12 cellular contexts compared by ENCODE assay signal in genomic region chr11:47607380-47607779, GRCh38. TPM values are rescaled to one million over a fixed set of nuclear protein-coding genes. Genes with fewer than 3 reads are reported as not detected.
DNase-seq lines count a peak whose midpoint lies in the region; ATAC-seq, FAIRE-seq and TF ChIP-seq lines count a peak whose summit lies in the region.
"Had no signal": no experiment of that assay in that cellular context is flagged by ENCODE, and none has a peak within 500 bp of the region (broad histone marks: within the 10 kb centered on the region; RNA-seq: fewer than 3 reads in every experiment).

No MANE protein-coding gene starts in this region.

- H3K9me3 Mint-ChIP-seq in stimulated activated naive B cell treated with anti-CD40 and anti-IgM and Interleukin-4, amounts not matched to agents 10 μg/mL and 1 μg/mL and 100 μg/mL, for 72 hours = no peaks in the 10 kb centered on the region

- peaks cover 0 to 20% of the 10 kb centered on the region in 2 donors for H3K36me3 Mint-ChIP-seq in stimulated activated naive B cell treated with anti-CD40 and anti-IgM and Interleukin-4, amounts not matched to agents 10 μg/mL and 1 μg/mL and 100 μg/mL, for 72 hours

- peaks cover 2 to 15% of the 10 kb centered on the region in 2 donors for H3K36me3 ChIP-seq in kidney (ENCODE audit: control insufficient read depth in 1 of 2, insufficient read depth in 2 of 2, low read length in 2 of 2)
- H3K36me3 ChIP-seq: HAP-1 had no signal

- H3K4me3 ChIP-seq in fibroblast of pulmonary artery (replicated peaks; ENCODE audit: low read depth, low read length) (no peak overlapping the region), kidney (ENCODE audit: low read length in 2 of 2) (no peak overlapping the region)
- H3K4me3 ChIP-seq: HAP-1, SJSA1 had no signal

- no peak for FAIRE-seq in kidney (lab: Jason Lieb, UNC)
- FAIRE-seq in GM19239 (lab: Jason Lieb, UNC) = no peak

- no peak overlapping the region for H3K27ac ChIP-seq in kidney (ENCODE audit: low read depth in 2 of 2, low read length in 2 of 2)
- H3K27ac ChIP-seq: SJSA1 had no signal

- no peak overlapping the region for H3K27ac Mint-ChIP-seq in stimulated activated naive B cell treated with anti-CD40 and anti-IgM and Interleukin-4, amounts not matched to agents 10 μg/mL and 1 μg/mL and 100 μg/mL, for 72 hours

- H3K4me3 Mint-ChIP-seq in stimulated activated naive B cell treated with anti-CD40 and anti-IgM and Interleukin-4, amounts not matched to agents 10 μg/mL and 1 μg/mL and 100 μg/mL, for 72 hours = no peak overlapping the region

- ATAC-seq in stimulated activated naive B cell treated with anti-CD40 and anti-IgM and Interleukin-4, amounts not matched to agents 10 μg/mL and 1 μg/mL and 100 μg/mL, for 72 hours (replicated peaks) = no peak

- DNase-seq in AG20443 (ENCODE audit: low spot score) = peak; percentile 85
- DNase-seq in NCI-H524 treated with DMSO at 0.1 percent for 48 hours (lab: John Stamatoyannopoulos, UW) = peak; percentile 42
- peak; percentile 89 for DNase-seq in fibroblast of pulmonary artery (ENCODE audit: low read depth)
- DNase-seq in non-pigmented ciliary epithelial cell (ENCODE audit: low read depth) = peak; percentile 82
- DNase-seq in NK-92 treated with Interleukin-12 subunit alpha and Interleukin-12 subunit beta, amount 100 ng/mL, for 24 hours (lab: John Stamatoyannopoulos, UW) = no peak
- no peak for DNase-seq in stimulated activated naive B cell treated with anti-CD40 and anti-IgM and Interleukin-4, amounts not matched to agents 10 μg/mL and 1 μg/mL and 100 μg/mL, for 72 hours
- DNase-seq in kidney = no peak
- DNase-seq in GM19239 (ENCODE audit: insufficient read length, low spot score) = no peak
- DNase-seq: NCI-H2029 treated with DMSO at 0.1 percent for 48 hours; stimulated activated naive CD4-positive, alpha-beta T cell had no signal

- no peak overlapping the region for H3K9ac ChIP-seq in kidney (ENCODE audit: low read length in 2 of 2)

- H3K9me3 ChIP-seq in kidney (ENCODE audit: control insufficient read depth in 1 of 2, low read length in 2 of 2) = no peaks in the 10 kb centered on the region
- H3K9me3 ChIP-seq: HAP-1 had no signal

- no peaks in the 10 kb centered on the region for H3K27me3 Mint-ChIP-seq in stimulated activated naive B cell treated with anti-CD40 and anti-IgM and Interleukin-4, amounts not matched to agents 10 μg/mL and 1 μg/mL and 100 μg/mL, for 72 hours

- H3K4me1 ChIP-seq in kidney (ENCODE audit: control insufficient read depth in 1 of 2, insufficient read depth in 1 of 2, low read depth in 1 of 2, low read length in 2 of 2) = no peaks in the 10 kb centered on the region
- H3K4me1 ChIP-seq: HAP-1, SJSA1 had no signal

- TF ChIP-seq CTCF in fibroblast of pulmonary artery (IDR thresholded peaks at IDR 0.05; ENCODE audit: low read length, missing control alignments) (no peak), kidney (IDR thresholded peaks at IDR 0.05; ENCODE audit: borderline replicate concordance, extremely low read depth, insufficient read depth) (no peak)

- peaks cover 9 to 23% of the 10 kb centered on the region in 2 donors for H3K4me1 Mint-ChIP-seq in stimulated activated naive B cell treated with anti-CD40 and anti-IgM and Interleukin-4, amounts not matched to agents 10 μg/mL and 1 μg/mL and 100 μg/mL, for 72 hours

- intact Hi-C loops in kidney (cut with DNase I) = no loop called here

RNA-seq across cellular contexts. Expression of gene C1QTNF4, which starts 13.2 kb away (rescaled TPM):
- total RNA-seq in kidney = 0.25 TPM
- polyA plus RNA-seq in kidney (ENCODE audit: insufficient read depth, low read depth, low replicate concordance) = 0.62 TPM

RNA-seq across cellular contexts. Expression of gene FAM180B, which starts 20.9 kb away (rescaled TPM):
- not detected for total RNA-seq in kidney
- polyA plus RNA-seq in kidney (ENCODE audit: insufficient read depth, low read depth, low replicate concordance) = not detected
- total RNA-seq: SJSA1 had no signal

RNA-seq across cellular contexts. Expression of gene NDUFS3, which starts 28.5 kb away (rescaled TPM):
- 85.8 TPM for total RNA-seq in kidney
- 368 TPM for polyA plus RNA-seq in kidney (ENCODE audit: insufficient read depth, low read depth, low replicate concordance)

RNA-seq across cellular contexts. Expression of gene KBTBD4, which starts 28.6 kb away (rescaled TPM):
- total RNA-seq in kidney = 20.1 TPM
- 16.7 TPM for polyA plus RNA-seq in kidney (ENCODE audit: insufficient read depth, low read depth, low replicate concordance)

RNA-seq across cellular contexts. Expression of gene MTCH2, which starts 35.0 kb away (rescaled TPM):
- 85.3 TPM for total RNA-seq in kidney
- 201 TPM for polyA plus RNA-seq in kidney (ENCODE audit: insufficient read depth, low read depth, low replicate concordance)

Comparison
In these comparisons a context has a peak if more than half of its experiments do, and no peak if none do; other contexts are left out.
1. DNase-seq: peak in AG20443 (single experiment), NCI-H524 treated with DMSO at 0.1 percent for 48 hours (single experiment), fibroblast of pulmonary artery (single experiment) and non-pigmented ciliary epithelial cell (single experiment); none in NK-92 treated with Interleukin-12 subunit alpha and Interleukin-12 subunit beta, amount 100 ng/mL, for 24 hours (single experiment), stimulated activated naive B cell treated with anti-CD40 and anti-IgM and Interleukin-4, amounts not matched to agents 10 μg/mL and 1 μg/mL and 100 μg/mL, for 72 hours (single experiment), kidney (single experiment) and GM19239 (single experiment).